In the genomic region with DNA sequence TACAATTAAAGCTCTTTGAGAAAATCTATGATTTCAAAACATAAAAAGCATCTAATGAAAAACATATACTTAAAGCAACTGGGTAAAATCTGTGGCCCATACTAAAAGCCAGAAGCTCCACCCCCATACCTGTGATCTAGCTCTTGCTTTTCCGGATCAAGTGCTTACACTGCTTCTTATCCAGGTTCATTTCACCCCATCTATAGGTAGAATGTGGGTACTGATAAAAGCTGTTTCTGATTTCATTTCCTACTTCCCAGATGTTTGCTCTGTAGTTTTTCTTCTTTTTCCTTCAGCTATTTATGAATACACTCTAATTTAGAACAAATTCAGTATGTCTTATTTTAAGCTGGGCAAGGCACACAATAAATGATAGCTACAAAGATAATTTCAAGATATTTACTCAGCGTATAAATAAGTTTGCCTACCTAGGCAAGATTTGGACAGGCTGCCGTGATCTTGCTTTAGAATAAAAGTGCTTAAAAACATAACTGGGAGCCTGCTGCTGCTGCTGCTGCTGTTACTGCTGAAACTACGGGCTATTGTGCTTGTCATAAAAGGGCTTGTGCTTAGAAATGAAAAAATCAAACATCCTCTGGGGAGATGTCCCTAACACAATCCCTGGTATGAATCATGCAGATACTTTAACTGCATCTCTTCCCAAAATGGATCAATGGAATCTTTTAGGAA, we compare ENCODE assay signal across 8 cellular contexts. TPM values are rescaled to one million over a fixed set of nuclear protein-coding genes. Genes with fewer than 3 reads are reported as not detected.
DNase-seq lines count a peak whose midpoint lies in the region; ATAC-seq and TF ChIP-seq lines count a peak whose summit lies in the region.

No MANE protein-coding gene starts in this region.

- no peaks in the 10 kb centered on the region for H3K27me3 ChIP-seq in esophagus (ENCODE audit: control insufficient read depth in 1 of 2, insufficient read depth in 2 of 2, low read length in 2 of 2)
- no peaks in the 10 kb centered on the region for H3K27me3 ChIP-seq in psoas muscle (ENCODE audit: insufficient read depth in 3 of 3, low read length in 2 of 3)

- H3K4me3 Mint-ChIP-seq in activated T-helper 2 cell treated with anti-CD3 and anti-CD28 coated beads, Interferon-gamma antibody, Interleukin-2, Interleukin-4, amounts not matched to agents 10 μg/mL and 5 μg/mL and 100 μg/mL, durations not matched to agents 14 hours and 24 hours and 36 hours (ENCODE audit: low read depth): no peak overlapping the region

- peaks cover 51% of the 10 kb centered on the region for H3K27me3 Mint-ChIP-seq in activated T-helper 2 cell treated with anti-CD3 and anti-CD28 coated beads, Interferon-gamma antibody, Interleukin-2, Interleukin-4, amounts not matched to agents 10 μg/mL and 5 μg/mL and 100 μg/mL, durations not matched to agents 14 hours and 24 hours and 36 hours (ENCODE audit: low read depth)

- no peak overlapping the region for H3K27ac Mint-ChIP-seq in activated T-helper 2 cell treated with anti-CD3 and anti-CD28 coated beads, Interferon-gamma antibody, Interleukin-2, Interleukin-4, amounts not matched to agents 10 μg/mL and 5 μg/mL and 100 μg/mL, durations not matched to agents 14 hours and 24 hours and 36 hours

- WGBS in esophagus, 2 donors: 24 to 28% methylated on average over 4 of the region's 4 CpGs
- WGBS in psoas muscle, 3 donors: 50 to 61% (median 55%) methylated on average over 4 of the region's 4 CpGs
- 18 to 22% methylated on average over 4 of the region's 4 CpGs for WGBS in lower leg skin, 2 donors

- CTCF ChIA-PET in OCI-LY7 (lab: Charles Lee; ENCODE audit: unreplicated experiment): interaction anchor here (0.7 to 1.5 kb wide), 8 partner anchors 33 to 319 kb away, joined by 3 to 6 read pairs (median 3); no protein-coding TSS in a partner anchor

- POLR2A ChIA-PET in OCI-LY7 (lab: Charles Lee): interaction anchor here (0.7 to 2.7 kb wide), 23 partner anchors 12 to 855 kb away, joined by 3 to 23 read pairs (median 5); no protein-coding TSS in a partner anchor

- H3K9me2 ChIP-seq in OCI-LY7 (ENCODE audit: insufficient read depth, low read length): no peaks in the 10 kb centered on the region

- no peak for ATAC-seq in psoas muscle
- ATAC-seq in GM19351 (IDR thresholded peaks at IDR 0.05; ENCODE audit: unreplicated experiment): no peak

- H3K27ac ChIP-seq in OCI-LY7 (ENCODE audit: low read depth, low read length, poor library complexity, severe bottlenecking) (peak overlapping the region; percentile 59), esophagus (ENCODE audit: low read depth in 2 of 2, low read length in 1 of 2) (peak overlapping the region; percentile 83 to 84), psoas muscle (peak overlapping the region; percentile 43)

- peak; percentile 87 for DNase-seq in DMS53 (lab: John Stamatoyannopoulos, UW)
- peak; percentile 80 for DNase-seq in Jurkat, Clone E6-1 (ENCODE audit: low read depth, low spot score)
- DNase-seq in OCI-LY7 (ENCODE audit: low spot score): peak; percentile 84
- DNase-seq in psoas muscle: no peak
- no peak for DNase-seq in lower leg skin (ENCODE audit: low spot score in 2 of 2)
- no peak for DNase-seq in activated T-helper 2 cell treated with anti-CD3 and anti-CD28 coated beads, Interferon-gamma antibody, Interleukin-2, Interleukin-4, amounts not matched to agents 10 μg/mL and 5 μg/mL and 100 μg/mL, durations not matched to agents 14 hours and 24 hours and 36 hours (ENCODE audit: low spot score)

- peak; percentile 84 for TF ChIP-seq CTCF in OCI-LY7 (conservative IDR thresholded peaks at IDR 0.05; ENCODE audit: low read length)
- peak; percentile 28 for TF ChIP-seq CTCF in psoas muscle (IDR thresholded peaks at IDR 0.05)
- no peak for TF ChIP-seq CTCF in lower leg skin (IDR thresholded peaks at IDR 0.05)

- H3K9me3 ChIP-seq in OCI-LY7 (ENCODE audit: low read length): no peaks in the 10 kb centered on the region
- no peaks in the 10 kb centered on the region for H3K9me3 ChIP-seq in esophagus (ENCODE audit: control insufficient read depth in 2 of 2, insufficient read depth in 1 of 2, low read depth in 1 of 2, low read length in 1 of 2)
- no peaks in the 10 kb centered on the region for H3K9me3 ChIP-seq in psoas muscle

- peaks cover 42% of the 10 kb centered on the region; the same call in 1 of the 2 replicates for H3K79me2 ChIP-seq in OCI-LY7 (ENCODE audit: insufficient read depth, low read depth, low read length)

- H3K4me3 ChIP-seq in Jurkat, Clone E6-1 (ENCODE audit: low read length): no peak overlapping the region
- H3K4me3 ChIP-seq in OCI-LY7 (ENCODE audit: low read depth, low read length, poor library complexity, severe bottlenecking) (peak overlapping the region; percentile 73), esophagus (ENCODE audit: low read depth in 1 of 2, low read length in 2 of 2) (peak overlapping the region in 1 of 2 donors; percentile 72), psoas muscle (peak overlapping the region; percentile 97), lower leg skin (ENCODE audit: low read depth, poor library complexity, severe bottlenecking) (no peak overlapping the region)

- BruUV-seq in OCI-LY7 (replicated peaks; lab: Mats Ljungman, UMichigan): no TSS peak

- H3K4me1 Mint-ChIP-seq in activated T-helper 2 cell treated with anti-CD3 and anti-CD28 coated beads, Interferon-gamma antibody, Interleukin-2, Interleukin-4, amounts not matched to agents 10 μg/mL and 5 μg/mL and 100 μg/mL, durations not matched to agents 14 hours and 24 hours and 36 hours (ENCODE audit: low read depth): peaks cover 9% of the 10 kb centered on the region

- intact Hi-C loops in OCI-LY7 (cut with micrococcal nuclease; ENCODE audit: unreplicated experiment) (loop anchor here (2.0 kb wide), 2 partner anchors 29 to 65 kb away; no protein-coding TSS in a partner anchor), psoas muscle (cut with DNase I) (loop anchor here (2.0 to 10.0 kb wide), 7 partner anchors 75 to 763 kb away; no protein-coding TSS in a partner anchor), lower leg skin (cut with DNase I; ENCODE audit: low total_unique reads) (loop anchor here (5.0 kb wide), 1 partner anchor 760 kb away; no protein-coding TSS in a partner anchor)
- intact Hi-C loops in activated T-helper 2 cell treated with anti-CD3 and anti-CD28 coated beads, Interferon-gamma antibody, Interleukin-2, Interleukin-4, amounts not matched to agents 10 μg/mL and 5 μg/mL and 100 μg/mL, durations not matched to agents 14 hours and 24 hours and 36 hours (cut with micrococcal nuclease): no loop called here

- no peaks in the 10 kb centered on the region for H3K9me3 Mint-ChIP-seq in activated T-helper 2 cell treated with anti-CD3 and anti-CD28 coated beads, Interferon-gamma antibody, Interleukin-2, Interleukin-4, amounts not matched to agents 10 μg/mL and 5 μg/mL and 100 μg/mL, durations not matched to agents 14 hours and 24 hours and 36 hours

- TF ChIP-seq POLR2A in lower leg skin (IDR thresholded peaks at IDR 0.05): no peak

- peak overlapping the region; percentile 44; the same call in 1 of the 2 replicates for H2AFZ ChIP-seq in OCI-LY7 (ENCODE audit: low read length)

- H4K20me1 ChIP-seq in OCI-LY7 (ENCODE audit: insufficient read depth, low read length): no peaks in the 10 kb centered on the region

- H3K4me1 ChIP-seq in OCI-LY7 (ENCODE audit: insufficient read depth, low read length, poor library complexity, severe bottlenecking): peaks cover 57% of the 10 kb centered on the region
- peaks cover 0 to 5% of the 10 kb centered on the region in 2 donors for H3K4me1 ChIP-seq in esophagus (ENCODE audit: control insufficient read depth in 2 of 2, insufficient read depth in 2 of 2, low read length in 1 of 2)
- peaks cover 14% of the 10 kb centered on the region for H3K4me1 ChIP-seq in psoas muscle

- H3K36me3 ChIP-seq in OCI-LY7 (ENCODE audit: insufficient read depth, low read length) (peaks cover 2% of the 10 kb centered on the region; the same call in 1 of the 2 replicates), esophagus (ENCODE audit: control insufficient read depth in 2 of 2, insufficient read depth in 2 of 2, low read length in 1 of 2) (no peaks in the 10 kb centered on the region), psoas muscle (ENCODE audit: insufficient read depth in 1 of 2, low read depth in 1 of 2) (no peaks in the 10 kb centered on the region)

- peak overlapping the region; percentile 62 for H3K4me2 ChIP-seq in OCI-LY7 (ENCODE audit: low read length)

- H3K36me3 Mint-ChIP-seq in activated T-helper 2 cell treated with anti-CD3 and anti-CD28 coated beads, Interferon-gamma antibody, Interleukin-2, Interleukin-4, amounts not matched to agents 10 μg/mL and 5 μg/mL and 100 μg/mL, durations not matched to agents 14 hours and 24 hours and 36 hours (ENCODE audit: low read depth): no peaks in the 10 kb centered on the region

RNA-seq across cellular contexts. Expression of a gene that starts 2.1 kb away (rescaled TPM):
- 4.8 TPM for polyA plus RNA-seq in Jurkat, Clone E6-1 (2012; ENCODE audit: insufficient read depth, insufficient read length)
- total RNA-seq in OCI-LY7 (2014; rRNA removed; shearing (Covaris generic)): 13.5 and 16.0 TPM in 2 replicates
- total RNA-seq in OCI-LY7 (2022) (6.2 and 7.8 TPM in 2 replicates), psoas muscle (10 to 100 TPM in 3 of 4 donors, 1 to 10 TPM in 1; 4.3 to 54.4 (median 14.8) TPM), lower leg skin (10 to 100 TPM in 3 of 4 donors, 1 to 10 TPM in 1; 8.9 to 22.6 (median 16.6) TPM)
- polyA plus RNA-seq in esophagus (10 to 100 TPM; 11.2 to 16.5 TPM), psoas muscle (1 to 10 TPM; 5.9 to 9.4 (median 6.2) TPM)
- total RNA-seq in activated T-helper 2 cell treated with anti-CD3 and anti-CD28 coated beads, Interferon-gamma antibody, Interleukin-2, Interleukin-4, amounts not matched to agents 10 μg/mL and 5 μg/mL and 100 μg/mL, durations not matched to agents 14 hours and 24 hours and 36 hours: 3.4 and 3.7 TPM in 2 replicates

Comparison
In these comparisons a context has a peak if more than half of its experiments do, and no peak if none do; other contexts are left out.
1. DNase-seq: peak in DMS53 (single experiment), Jurkat, Clone E6-1 (single experiment) and OCI-LY7 (single experiment); none in psoas muscle (0 of 2), lower leg skin (0 of 2) and activated T-helper 2 cell treated with anti-CD3 and anti-CD28 coated beads, Interferon-gamma antibody, Interleukin-2, Interleukin-4, amounts not matched to agents 10 μg/mL and 5 μg/mL and 100 μg/mL, durations not matched to agents 14 hours and 24 hours and 36 hours (single experiment).
2. H3K4me3 ChIP-seq: peak in OCI-LY7 (single experiment) and psoas muscle (single experiment); none in Jurkat, Clone E6-1 (single experiment) and lower leg skin (single experiment).
3. CTCF ChIP-seq: peak in OCI-LY7 (single experiment) and psoas muscle (single experiment); none in lower leg skin (0 of 3).
4. Peak in every context shown above with its lines, with median percentiles within 50 percentile points of each other: H3K27ac ChIP-seq.